In the genomic region with DNA sequence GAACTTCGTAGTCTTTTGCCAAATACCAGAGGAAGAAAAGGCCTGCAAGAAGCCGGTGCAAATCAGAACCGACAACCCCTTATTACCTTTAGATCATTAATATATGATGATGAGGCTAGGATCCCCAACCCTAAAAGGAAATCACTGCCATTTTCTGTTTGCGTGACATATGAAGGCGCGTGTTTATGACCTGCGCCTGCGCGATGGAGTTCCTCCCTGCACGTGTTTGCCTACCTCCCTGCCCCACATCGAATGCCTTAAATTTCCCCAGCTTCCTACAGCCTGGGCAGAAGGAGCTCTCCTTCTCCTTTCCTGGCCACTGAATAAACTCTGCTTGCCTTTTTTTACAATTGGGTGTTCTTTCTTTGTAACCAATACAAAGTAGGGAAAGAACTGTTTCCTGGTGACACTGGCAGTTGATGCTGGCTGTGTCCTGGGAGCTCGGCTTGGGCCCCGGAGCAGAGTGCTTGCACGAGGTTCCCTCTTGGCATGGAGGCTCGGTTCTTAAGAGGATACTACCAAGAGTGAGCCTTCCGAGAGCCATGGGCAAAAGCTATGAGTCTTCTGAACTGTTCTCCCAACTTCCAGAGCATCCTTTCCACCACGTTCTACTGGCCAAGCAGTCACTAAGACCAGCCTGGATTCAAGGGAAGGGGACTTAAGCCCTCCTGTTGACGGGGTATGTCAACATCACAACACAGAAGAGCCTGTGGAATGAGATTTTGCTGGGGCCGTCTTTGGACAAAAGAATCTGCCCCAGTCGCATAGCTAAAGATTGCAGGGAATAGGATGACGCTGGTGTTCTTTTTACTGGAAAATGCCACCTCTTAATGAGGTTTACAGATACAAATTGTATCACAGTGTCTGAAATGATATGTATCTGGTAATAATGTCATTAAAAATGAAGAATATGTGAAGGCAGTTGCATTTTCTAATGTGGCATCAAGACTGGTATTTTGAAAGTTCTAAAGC, we compare ENCODE assay signal across 22 cellular contexts.
DNase-seq lines count a peak whose midpoint lies in the region; FAIRE-seq and TF ChIP-seq lines count a peak whose summit lies in the region.
"Had no signal": no experiment of that assay in that cellular context is flagged by ENCODE, and none has a peak within 500 bp of the region (broad histone marks: within the 10 kb centered on the region; RNA-seq: fewer than 3 reads in every experiment).

No MANE protein-coding gene starts in this region.

- H3K4me1 Mint-ChIP-seq in activated CD4-positive, alpha-beta T cell treated with anti-CD3 and anti-CD28 coated beads, Interleukin-2, amount 10 ng/mL, durations not matched to agents 24 days and 14 days = peaks cover 2% of the 10 kb centered on the region

- no peak overlapping the region for H3K4me3 Mint-ChIP-seq in activated CD4-positive, alpha-beta T cell treated with anti-CD3 and anti-CD28 coated beads, Interleukin-2, amount 10 ng/mL, durations not matched to agents 24 days and 14 days
- H3K4me3 Mint-ChIP-seq: CD14-positive monocyte; CD4-positive, alpha-beta T cell; CD8-positive, alpha-beta memory T cell; GM23338; H9 had no signal

- H3K4me3 ChIP-seq in bronchial epithelial cell (ENCODE audit: low read depth, low read length) = no peak overlapping the region
- H3K4me3 ChIP-seq: BLaER1 treated with 17β-estradiol and CSF1 and Interleukin-3, amounts not matched to agents 10 nM and 100 nM; GM12878; GM23338 had no signal

- H3K36me3 Mint-ChIP-seq in activated CD4-positive, alpha-beta T cell treated with anti-CD3 and anti-CD28 coated beads, Interleukin-2, amount 10 ng/mL, durations not matched to agents 24 days and 14 days (ENCODE audit: low read depth) = no peaks in the 10 kb centered on the region
- H3K36me3 Mint-ChIP-seq: CD14-positive monocyte had no signal

- DNase-seq in activated CD4-positive, alpha-beta T cell treated with anti-CD3 and anti-CD28 coated beads, Interleukin-2, amount 10 ng/mL, durations not matched to agents 24 days and 14 days = peak; percentile 32
- no peak for DNase-seq in activated CD4-positive, alpha-beta T cell treated with anti-CD3 and anti-CD28 coated beads, Interleukin-2, amount 50 U/mL, for 48 hours
- DNase-seq in bronchial epithelial cell (ENCODE audit: low read depth) (no peak), midbrain (lab: John Stamatoyannopoulos, UW) (peak; percentile 35), pons (ENCODE audit: low spot score) (peak; percentile 23), NCI-H526 treated with DMSO at 0.1 percent for 48 hours (lab: John Stamatoyannopoulos, UW) (no peak), HK-2 (ENCODE audit: unreplicated experiment) (no peak), NCI-H2227 (lab: John Stamatoyannopoulos, UW; ENCODE audit: unreplicated experiment) (no peak)
- DNase-seq: BE2C; CD4-positive, alpha-beta T cell; CD8-positive, alpha-beta memory T cell; DMS 273 treated with DMSO at 0.1 percent for 48 hours; DMS79; EL; GDM1; H9 had no signal

- H3K27me3 ChIP-seq in bronchial epithelial cell (ENCODE audit: control insufficient read depth, insufficient read depth, low read length) = no peaks in the 10 kb centered on the region
- H3K27me3 ChIP-seq: BLaER1 treated with 17β-estradiol and CSF1 and Interleukin-3, amounts not matched to agents 10 nM and 100 nM had no signal

- no peak overlapping the region for H3K27ac Mint-ChIP-seq in activated CD4-positive, alpha-beta T cell treated with anti-CD3 and anti-CD28 coated beads, Interleukin-2, amount 10 ng/mL, durations not matched to agents 24 days and 14 days
- H3K27ac Mint-ChIP-seq: CD4-positive, alpha-beta T cell; CD8-positive, alpha-beta memory T cell; GM23338 had no signal

- no peaks in the 10 kb centered on the region for H3K9me3 Mint-ChIP-seq in activated CD4-positive, alpha-beta T cell treated with anti-CD3 and anti-CD28 coated beads, Interleukin-2, amount 10 ng/mL, durations not matched to agents 24 days and 14 days
- H3K9me3 Mint-ChIP-seq: CD4-positive, alpha-beta T cell had no signal

- intact Hi-C loops in activated CD4-positive, alpha-beta T cell treated with anti-CD3 and anti-CD28 coated beads, Interleukin-2, amount 10 ng/mL, durations not matched to agents 24 days and 14 days (cut with micrococcal nuclease) = loop anchor here (10.0 kb wide), 1 partner anchor 613 kb away; no protein-coding TSS in a partner anchor

- no peak for TF ChIP-seq CTCF in bronchial epithelial cell (IDR thresholded peaks at IDR 0.05; ENCODE audit: insufficient read depth, low read length, severe bottlenecking)

- no peaks in the 10 kb centered on the region for H3K36me3 ChIP-seq in bronchial epithelial cell (ENCODE audit: control insufficient read depth, insufficient read depth, low read length)
- H3K36me3 ChIP-seq: BE2C; BLaER1 treated with 17β-estradiol and CSF1 and Interleukin-3, amounts not matched to agents 10 nM and 100 nM had no signal

- peak; percentile 36 for FAIRE-seq in bronchial epithelial cell (lab: Jason Lieb, UNC)
- FAIRE-seq: A204.1, D721Med, GM12878 had no signal

- peaks cover 6% of the 10 kb centered on the region for H3K27me3 Mint-ChIP-seq in activated CD4-positive, alpha-beta T cell treated with anti-CD3 and anti-CD28 coated beads, Interleukin-2, amount 10 ng/mL, durations not matched to agents 24 days and 14 days

Comparison
In these comparisons a context has a peak if more than half of its experiments do, and no peak if none do; other contexts are left out.
1. DNase-seq: peak in activated CD4-positive, alpha-beta T cell treated with anti-CD3 and anti-CD28 coated beads, Interleukin-2, amount 10 ng/mL, durations not matched to agents 24 days and 14 days (single experiment), midbrain (single experiment) and pons (single experiment); none in activated CD4-positive, alpha-beta T cell treated with anti-CD3 and anti-CD28 coated beads, Interleukin-2, amount 50 U/mL, for 48 hours (0 of 2), bronchial epithelial cell (single experiment), NCI-H526 treated with DMSO at 0.1 percent for 48 hours (single experiment), HK-2 (single experiment) and NCI-H2227 (single experiment).